Comparison of ENCODE assay signal across 13 cellular contexts in the genomic region with DNA sequence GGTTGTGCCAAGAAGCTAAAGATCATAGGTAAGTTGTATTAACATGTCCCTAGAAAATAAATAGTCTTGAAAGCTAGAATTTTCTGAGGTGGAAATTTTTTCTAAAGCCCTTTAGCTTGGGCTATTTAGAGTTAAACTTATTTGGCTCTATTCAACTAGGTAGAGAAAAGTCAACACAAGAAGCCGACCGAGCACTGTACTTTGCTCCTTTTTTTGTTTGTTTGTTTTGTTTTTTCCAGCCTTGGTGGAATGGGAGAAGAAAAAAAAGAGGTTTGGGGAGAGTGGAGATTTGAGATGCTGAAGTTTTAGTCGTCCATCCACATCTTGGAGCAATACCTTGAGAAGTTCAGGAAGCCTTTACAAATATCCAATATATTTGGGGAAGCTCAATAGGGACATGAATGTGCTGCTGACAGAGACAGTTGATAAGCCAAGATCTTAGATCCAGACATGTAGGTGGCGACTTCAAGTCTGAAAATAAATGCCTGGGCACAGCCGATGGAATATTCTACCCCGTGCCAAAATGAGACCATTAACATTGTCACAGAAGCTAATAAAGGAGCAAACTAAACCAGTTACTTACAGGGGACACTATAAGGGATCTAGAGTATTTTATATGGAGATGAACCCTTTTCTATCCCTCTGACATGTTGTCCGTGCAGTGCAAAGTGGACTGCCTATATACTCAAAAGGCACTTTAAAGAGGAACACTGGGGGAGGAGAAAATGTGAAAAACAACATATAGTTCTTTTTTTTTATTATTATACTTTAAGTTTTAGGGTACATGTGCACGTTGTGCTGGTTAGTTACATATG.
DNase-seq lines count a peak whose midpoint lies in the region; ATAC-seq and TF ChIP-seq lines count a peak whose summit lies in the region.
"Had no signal": no experiment of that assay in that cellular context is flagged by ENCODE, and none has a peak within 500 bp of the region (broad histone marks: within the 10 kb centered on the region; RNA-seq: fewer than 3 reads in every experiment).

No MANE protein-coding gene starts in this region.

- DNase-seq in NCI-H446 (lab: John Stamatoyannopoulos, UW) (peak; percentile 51 to 53), foreskin keratinocyte (peak; percentile 27 to 45), right lobe of liver (peak in 1 of 3 donors; percentile 45), NCI-H1417 (lab: John Stamatoyannopoulos, UW) (no peak), NOMO-1 treated with DMSO at 0.1 percent for 48 hours (lab: John Stamatoyannopoulos, UW; ENCODE audit: unreplicated experiment) (no peak)
- DNase-seq: COR-L47, DMS153, DMS79 treated with DMSO at 0.1 percent for 48 hours, EL, H9 had no signal

- ATAC-seq in foreskin keratinocyte (no peak), right lobe of liver (peak; percentile 88 to 94 (median 92))
- ATAC-seq: CD8-positive, alpha-beta T cell; GM23338 had no signal

- H3K4me3 ChIP-seq in right lobe of liver = peak overlapping the region; percentile 19 to 45 (median 43)
- H3K4me3 ChIP-seq: GM23338 had no signal

- no peaks in the 10 kb centered on the region for H3K4me1 ChIP-seq in foreskin keratinocyte
- H3K4me1 ChIP-seq in right lobe of liver = peaks cover 0 to 7% (median 0%) of the 10 kb centered on the region in 4 donors

- 33% methylated on average over 8 of the region's 8 CpGs for WGBS in right lobe of liver (ENCODE audit: insufficient coverage, low coverage, low lambda C conversion rate, missing lambda C conversion rate)

- no peaks in the 10 kb centered on the region for H3K9me3 ChIP-seq in right lobe of liver

- no peaks in the 10 kb centered on the region for H3K36me3 ChIP-seq in right lobe of liver

- no peaks in the 10 kb centered on the region for H3K27me3 ChIP-seq in foreskin keratinocyte
- H3K27me3 ChIP-seq in right lobe of liver = no peaks in the 10 kb centered on the region

- TF ChIP-seq POLR2A in right lobe of liver (IDR thresholded peaks at IDR 0.05) = no peak

- peak overlapping the region; percentile 91 for H3K27ac ChIP-seq in 22Rv1
- no peak overlapping the region for H3K27ac ChIP-seq in foreskin keratinocyte
- peak overlapping the region; percentile 12 to 74 (median 56) for H3K27ac ChIP-seq in right lobe of liver

- intact Hi-C loops in right lobe of liver (cut with DNase I) = no loop called here

- TF ChIP-seq CTCF in 22Rv1 (IDR thresholded peaks at IDR 0.05) (no peak; the same call in 1 of the 2 replicates), foreskin keratinocyte (conservative IDR thresholded peaks at IDR 0.05) (no peak), right lobe of liver (IDR thresholded peaks at IDR 0.05) (no peak)

Comparison
In these comparisons a context has a peak if more than half of its experiments do, and no peak if none do; other contexts are left out.
1. DNase-seq: peak in NCI-H446 (2 of 2) and foreskin keratinocyte (2 of 2); none in NCI-H1417 (0 of 3) and NOMO-1 treated with DMSO at 0.1 percent for 48 hours (single experiment).